ENCODE assay signal across 8 cellular contexts in the genomic region with DNA sequence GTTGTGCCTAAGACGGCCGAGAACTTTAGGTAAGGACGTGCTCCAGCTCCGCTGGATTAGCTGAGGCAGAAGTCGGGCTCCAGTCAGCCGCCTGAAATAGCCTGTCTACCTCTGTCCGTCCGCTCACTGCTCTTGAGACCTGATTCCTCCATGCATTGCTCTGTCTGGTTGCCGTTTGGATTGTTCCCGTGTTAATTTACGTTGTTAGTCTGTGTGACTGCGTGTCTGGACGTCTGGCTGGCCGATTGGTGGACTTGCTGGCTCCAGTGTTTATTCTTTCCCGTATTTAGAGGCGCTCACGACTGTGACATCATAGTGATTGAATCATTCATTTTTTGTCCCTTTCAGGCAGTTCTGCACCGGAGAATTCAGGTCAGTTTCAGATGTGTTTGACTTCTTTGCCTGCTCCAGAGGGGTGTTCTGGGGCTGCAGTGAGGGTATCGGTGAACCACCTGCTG. TPM values are rescaled to one million over a fixed set of nuclear protein-coding genes. Genes with fewer than 3 reads are reported as not detected.
DNase-seq lines count a peak whose midpoint lies in the region; ATAC-seq, FAIRE-seq and TF ChIP-seq lines count a peak whose summit lies in the region.

No MANE protein-coding gene starts in this region.

- H3K27me3 ChIP-seq in heart left ventricle, result no peaks in the 10 kb centered on the region

- intact Hi-C loops in heart left ventricle (cut with DNase I) (loop anchor here in 4 of 10 donors (1.0 to 10.0 kb wide), 4 partner anchors 22 to 194 kb away; partner anchors contain the start of genes YBX1 (in 2 of the 4) and CCDC30 (in 1 of the 4)), Right ventricle myocardium inferior (cut with DNase I) (no loop called here)

- no peak for DNase-seq in heart left ventricle
- no peak for DNase-seq in Right ventricle myocardium inferior (ENCODE audit: missing footprints)
- DNase-seq in SW480 (ENCODE audit: low spot score), result peak; percentile 35
- no peak for DNase-seq in foreskin fibroblast
- DNase-seq in retinal pigment epithelial cell (ENCODE audit: low read depth), result no peak
- DNase-seq in RCC 7860 (ENCODE audit: low spot score), result no peak
- DNase-seq in MV-4-11 (lab: John Stamatoyannopoulos, UW), result no peak
- DNase-seq in SIG-M5 treated with dmso at 0.1 percent for 504 hours (lab: John Stamatoyannopoulos, UW; ENCODE audit: unreplicated experiment), result no peak

- 8 to 10% (median 9%) methylated on average over 16 to 19 of the region's 19 CpGs for WGBS in heart left ventricle, 4 donors

- TF ChIP-seq POLR2A in heart left ventricle (IDR thresholded peaks at IDR 0.05), result no peak

- peak overlapping the region in 9 of 12 donors; percentile 64 to 88 (median 75) for H3K27ac ChIP-seq in heart left ventricle

- H3K4me3 ChIP-seq in heart left ventricle, result peak overlapping the region; percentile 66 to 91 (median 86)
- H3K4me3 ChIP-seq in foreskin fibroblast (ENCODE audit: low read depth in 1 of 2, low read length in 2 of 2), result peak overlapping the region; percentile 95 to 96
- peak overlapping the region; percentile 81 for H3K4me3 ChIP-seq in retinal pigment epithelial cell (ENCODE audit: low read length)

- ATAC-seq in heart left ventricle, result no peak
- ATAC-seq in Right ventricle myocardium inferior, result no peak

- no peak for FAIRE-seq in RCC 7860 (lab: Jason Lieb, UNC)

- peaks cover 0 to 41% (median 35%) of the 10 kb centered on the region in 9 donors for H3K36me3 ChIP-seq in heart left ventricle

- no peaks in the 10 kb centered on the region for H3K9me3 ChIP-seq in heart left ventricle

- no peak for TF ChIP-seq CTCF in heart left ventricle (IDR thresholded peaks at IDR 0.05)
- no peak for TF ChIP-seq CTCF in foreskin fibroblast (IDR thresholded peaks at IDR 0.05; ENCODE audit: low read depth, low read length)
- TF ChIP-seq CTCF in retinal pigment epithelial cell (conservative IDR thresholded peaks at IDR 0.05; ENCODE audit: low read depth, low read length), result no peak

- H3K4me1 ChIP-seq in heart left ventricle, result peaks cover 0 to 23% (median 14%) of the 10 kb centered on the region in 12 donors

RNA-seq across cellular contexts. Expression of gene PPIH, which starts 0.7 kb away (rescaled TPM):
- total RNA-seq in heart left ventricle, result 10 to 100 TPM; 16.9 to 28.6 (median 19.4) TPM
- polyA plus RNA-seq in heart left ventricle, result 10 to 100 TPM; 25.6 to 30.9 TPM
- 20.1 TPM for total RNA-seq in Right ventricle myocardium inferior

RNA-seq across cellular contexts. Expression of gene YBX1, which starts 23.3 kb away (rescaled TPM):
- total RNA-seq in heart left ventricle (1,000 to 10,000 TPM in 1 of 9 donors, 100 to 1,000 TPM in 8; 663 to 1,139 (median 788) TPM), Right ventricle myocardium inferior (856 TPM)
- polyA plus RNA-seq in heart left ventricle, result 1,000 to 10,000 TPM in 1 of 2 donors, 100 to 1,000 TPM in 1; 638 to 1,226 TPM
